In the genomic region with DNA sequence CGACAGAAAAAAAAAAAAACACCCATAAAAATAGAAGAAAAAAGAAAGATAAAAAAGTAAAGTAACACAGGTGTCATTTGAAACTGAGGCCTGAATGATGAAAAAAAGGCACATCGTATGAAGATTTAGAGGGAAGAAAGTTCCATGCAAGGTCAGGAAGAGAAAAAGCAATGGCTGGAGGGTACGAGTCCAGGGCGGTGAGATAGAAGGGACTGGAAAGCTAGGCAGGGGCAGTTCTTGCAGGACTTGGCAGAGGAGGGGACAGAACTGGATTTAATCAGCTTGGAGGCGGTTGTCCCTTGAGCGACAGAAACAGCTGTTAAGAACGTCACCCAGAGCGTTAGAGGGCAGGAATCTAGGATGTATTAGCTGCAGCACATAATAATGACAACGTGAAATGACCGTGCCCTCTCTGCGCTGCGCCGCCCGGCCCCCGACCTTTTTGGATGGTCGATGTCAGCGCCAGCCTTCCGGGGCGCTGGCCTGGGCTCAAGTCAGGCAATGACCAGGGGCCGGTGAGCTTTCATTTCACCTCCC, we compare ENCODE assay signal across 1 cellular context.
TF ChIP-seq lines count a peak whose summit lies in the region.

No MANE protein-coding gene starts in this region.

TF ChIP-seq in K562, 482 proteins besides CTCF, POLR2A, EP300 and RAD21 (continued from another document and continues in another):
- TF ChIP-seq, protein P1, sequence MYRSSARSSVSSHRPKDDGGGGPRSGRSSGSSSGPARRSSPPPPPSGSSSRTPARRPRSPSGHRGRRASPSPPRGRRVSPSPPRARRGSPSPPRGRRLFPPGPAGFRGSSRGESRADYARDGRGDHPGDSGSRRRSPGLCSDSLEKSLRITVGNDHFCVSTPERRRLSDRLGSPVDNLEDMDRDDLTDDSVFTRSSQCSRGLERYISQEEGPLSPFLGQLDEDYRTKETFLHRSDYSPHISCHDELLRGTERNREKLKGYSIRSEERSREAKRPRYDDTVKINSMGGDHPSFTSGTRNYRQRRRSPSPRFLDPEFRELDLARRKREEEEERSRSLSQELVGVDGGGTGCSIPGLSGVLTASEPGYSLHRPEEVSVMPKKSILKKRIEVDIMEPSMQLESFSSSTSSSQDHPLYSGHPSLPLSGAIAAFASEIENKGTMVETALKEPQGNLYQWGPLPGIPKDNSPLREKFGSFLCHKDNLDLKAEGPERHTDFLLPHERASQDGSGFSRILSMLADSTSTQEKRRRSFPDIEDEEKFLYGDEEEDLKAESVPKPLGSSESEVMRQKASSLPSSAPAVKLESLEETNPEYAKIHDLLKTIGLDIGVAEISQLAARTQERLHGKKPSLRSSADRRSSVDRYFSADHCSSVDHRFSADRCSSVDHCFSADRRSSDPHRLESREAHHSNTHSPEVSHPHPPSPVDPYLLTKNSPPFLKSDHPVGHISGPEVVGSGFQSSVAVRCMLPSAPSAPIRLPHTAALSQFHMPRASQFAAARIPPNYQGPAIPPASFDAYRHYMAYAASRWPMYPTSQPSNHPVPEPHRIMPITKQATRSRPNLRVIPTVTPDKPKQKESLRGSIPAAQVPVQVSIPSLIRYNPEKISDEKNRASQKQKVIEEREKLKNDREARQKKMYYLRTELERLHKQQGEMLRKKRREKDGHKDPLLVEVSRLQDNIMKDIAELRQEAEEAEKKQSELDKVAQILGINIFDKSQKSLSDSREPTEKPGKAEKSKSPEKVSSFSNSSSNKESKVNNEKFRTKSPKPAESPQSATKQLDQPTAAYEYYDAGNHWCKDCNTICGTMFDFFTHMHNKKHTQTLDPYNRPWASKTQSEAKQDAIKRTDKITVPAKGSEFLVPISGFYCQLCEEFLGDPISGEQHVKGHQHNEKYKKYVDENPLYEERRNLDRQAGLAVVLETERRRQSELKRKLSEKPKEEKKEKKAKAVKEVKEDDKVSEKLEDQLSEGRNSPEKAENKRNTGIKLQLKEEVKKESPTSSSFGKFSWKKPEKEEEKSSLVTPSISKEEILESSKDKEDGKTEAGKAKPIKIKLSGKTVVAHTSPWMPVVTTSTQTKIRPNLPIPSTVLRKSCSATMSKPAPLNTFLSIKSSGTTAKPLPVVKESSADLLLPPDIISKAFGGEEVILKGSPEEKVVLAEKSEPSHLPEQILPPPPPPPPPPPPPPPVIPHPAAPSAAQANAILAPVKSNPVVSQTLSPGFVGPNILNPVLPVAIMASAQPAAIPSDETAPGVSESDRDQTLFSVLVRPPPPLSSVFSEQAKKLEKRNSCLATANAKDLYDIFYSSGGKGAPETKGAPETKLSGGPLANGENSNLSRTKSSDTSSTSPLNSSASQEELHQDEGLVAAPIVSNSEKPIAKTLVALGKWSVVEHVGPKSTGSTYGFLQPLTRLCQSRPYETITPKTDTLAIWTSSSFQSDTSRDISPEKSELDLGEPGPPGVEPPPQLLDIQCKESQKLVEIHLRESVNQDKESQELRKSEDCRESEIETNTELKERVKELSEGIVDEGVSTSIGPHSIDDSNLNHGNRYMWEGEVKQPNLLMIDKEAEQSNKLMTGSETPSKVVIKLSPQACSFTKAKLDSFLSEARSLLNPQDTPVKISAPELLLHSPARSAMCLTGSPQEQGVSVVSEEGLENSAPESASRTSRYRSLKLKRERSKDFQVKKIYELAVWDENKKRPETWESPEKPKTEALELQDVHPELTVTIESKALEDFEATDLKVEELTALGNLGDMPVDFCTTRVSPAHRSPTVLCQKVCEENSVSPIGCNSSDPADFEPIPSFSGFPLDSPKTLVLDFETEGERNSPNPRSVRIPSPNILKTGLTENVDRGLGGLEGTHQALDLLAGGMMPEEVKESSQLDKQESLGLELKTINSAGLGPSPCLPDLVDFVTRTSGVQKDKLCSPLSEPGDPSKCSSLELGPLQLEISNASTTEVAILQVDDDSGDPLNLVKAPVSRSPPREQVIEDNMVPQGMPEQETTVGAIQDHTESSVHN (IDR thresholded peaks at IDR 0.05; ENCODE audit: borderline replicate concordance in 1 of 2, low read depth in 1 of 2) = 0 out of 4 replicates have a peak, but pooled peaks of 1 of the 2 experiments have one; percentile 40
- TF ChIP-seq ZFPM2 (CRISPR knock-in tag; IDR thresholded peaks at IDR 0.05) = 0 out of 2 replicates have a peak, but pooled peaks have one; percentile 43
- TF ChIP-seq MTA2 (IDR thresholded peaks at IDR 0.05; ENCODE audit: low read depth) = no peak
- no peak for TF ChIP-seq HEY1 (CRISPR knock-in tag; IDR thresholded peaks at IDR 0.05; ENCODE audit: borderline replicate concordance)
- 0 out of 4 replicates have a peak, but pooled peaks of 1 of the 2 experiments have one; percentile 17 for TF ChIP-seq FOXK2 (conservative IDR thresholded peaks at IDR 0.05 in 1 of 2, IDR thresholded peaks at IDR 0.05 in 1 of 2; ENCODE audit: low read depth in 2 of 2)
- TF ChIP-seq CHAMP1 (IDR thresholded peaks at IDR 0.05) = no peak
- TF ChIP-seq ZNF3 (CRISPR knock-in tag; IDR thresholded peaks at IDR 0.05) = no peak
- no peak for TF ChIP-seq POLR3G (IDR thresholded peaks at IDR 0.05; ENCODE audit: extremely low read depth, insufficient read length, insufficient replicate concordance)
- TF ChIP-seq ZNF224 (CRISPR knock-in tag; IDR thresholded peaks at IDR 0.05) = no peak
- TF ChIP-seq, protein P2, sequence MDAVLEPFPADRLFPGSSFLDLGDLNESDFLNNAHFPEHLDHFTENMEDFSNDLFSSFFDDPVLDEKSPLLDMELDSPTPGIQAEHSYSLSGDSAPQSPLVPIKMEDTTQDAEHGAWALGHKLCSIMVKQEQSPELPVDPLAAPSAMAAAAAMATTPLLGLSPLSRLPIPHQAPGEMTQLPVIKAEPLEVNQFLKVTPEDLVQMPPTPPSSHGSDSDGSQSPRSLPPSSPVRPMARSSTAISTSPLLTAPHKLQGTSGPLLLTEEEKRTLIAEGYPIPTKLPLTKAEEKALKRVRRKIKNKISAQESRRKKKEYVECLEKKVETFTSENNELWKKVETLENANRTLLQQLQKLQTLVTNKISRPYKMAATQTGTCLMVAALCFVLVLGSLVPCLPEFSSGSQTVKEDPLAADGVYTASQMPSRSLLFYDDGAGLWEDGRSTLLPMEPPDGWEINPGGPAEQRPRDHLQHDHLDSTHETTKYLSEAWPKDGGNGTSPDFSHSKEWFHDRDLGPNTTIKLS (IDR thresholded peaks at IDR 0.05; ENCODE audit: borderline replicate concordance, low read depth) = no peak
- TF ChIP-seq, protein P3, sequence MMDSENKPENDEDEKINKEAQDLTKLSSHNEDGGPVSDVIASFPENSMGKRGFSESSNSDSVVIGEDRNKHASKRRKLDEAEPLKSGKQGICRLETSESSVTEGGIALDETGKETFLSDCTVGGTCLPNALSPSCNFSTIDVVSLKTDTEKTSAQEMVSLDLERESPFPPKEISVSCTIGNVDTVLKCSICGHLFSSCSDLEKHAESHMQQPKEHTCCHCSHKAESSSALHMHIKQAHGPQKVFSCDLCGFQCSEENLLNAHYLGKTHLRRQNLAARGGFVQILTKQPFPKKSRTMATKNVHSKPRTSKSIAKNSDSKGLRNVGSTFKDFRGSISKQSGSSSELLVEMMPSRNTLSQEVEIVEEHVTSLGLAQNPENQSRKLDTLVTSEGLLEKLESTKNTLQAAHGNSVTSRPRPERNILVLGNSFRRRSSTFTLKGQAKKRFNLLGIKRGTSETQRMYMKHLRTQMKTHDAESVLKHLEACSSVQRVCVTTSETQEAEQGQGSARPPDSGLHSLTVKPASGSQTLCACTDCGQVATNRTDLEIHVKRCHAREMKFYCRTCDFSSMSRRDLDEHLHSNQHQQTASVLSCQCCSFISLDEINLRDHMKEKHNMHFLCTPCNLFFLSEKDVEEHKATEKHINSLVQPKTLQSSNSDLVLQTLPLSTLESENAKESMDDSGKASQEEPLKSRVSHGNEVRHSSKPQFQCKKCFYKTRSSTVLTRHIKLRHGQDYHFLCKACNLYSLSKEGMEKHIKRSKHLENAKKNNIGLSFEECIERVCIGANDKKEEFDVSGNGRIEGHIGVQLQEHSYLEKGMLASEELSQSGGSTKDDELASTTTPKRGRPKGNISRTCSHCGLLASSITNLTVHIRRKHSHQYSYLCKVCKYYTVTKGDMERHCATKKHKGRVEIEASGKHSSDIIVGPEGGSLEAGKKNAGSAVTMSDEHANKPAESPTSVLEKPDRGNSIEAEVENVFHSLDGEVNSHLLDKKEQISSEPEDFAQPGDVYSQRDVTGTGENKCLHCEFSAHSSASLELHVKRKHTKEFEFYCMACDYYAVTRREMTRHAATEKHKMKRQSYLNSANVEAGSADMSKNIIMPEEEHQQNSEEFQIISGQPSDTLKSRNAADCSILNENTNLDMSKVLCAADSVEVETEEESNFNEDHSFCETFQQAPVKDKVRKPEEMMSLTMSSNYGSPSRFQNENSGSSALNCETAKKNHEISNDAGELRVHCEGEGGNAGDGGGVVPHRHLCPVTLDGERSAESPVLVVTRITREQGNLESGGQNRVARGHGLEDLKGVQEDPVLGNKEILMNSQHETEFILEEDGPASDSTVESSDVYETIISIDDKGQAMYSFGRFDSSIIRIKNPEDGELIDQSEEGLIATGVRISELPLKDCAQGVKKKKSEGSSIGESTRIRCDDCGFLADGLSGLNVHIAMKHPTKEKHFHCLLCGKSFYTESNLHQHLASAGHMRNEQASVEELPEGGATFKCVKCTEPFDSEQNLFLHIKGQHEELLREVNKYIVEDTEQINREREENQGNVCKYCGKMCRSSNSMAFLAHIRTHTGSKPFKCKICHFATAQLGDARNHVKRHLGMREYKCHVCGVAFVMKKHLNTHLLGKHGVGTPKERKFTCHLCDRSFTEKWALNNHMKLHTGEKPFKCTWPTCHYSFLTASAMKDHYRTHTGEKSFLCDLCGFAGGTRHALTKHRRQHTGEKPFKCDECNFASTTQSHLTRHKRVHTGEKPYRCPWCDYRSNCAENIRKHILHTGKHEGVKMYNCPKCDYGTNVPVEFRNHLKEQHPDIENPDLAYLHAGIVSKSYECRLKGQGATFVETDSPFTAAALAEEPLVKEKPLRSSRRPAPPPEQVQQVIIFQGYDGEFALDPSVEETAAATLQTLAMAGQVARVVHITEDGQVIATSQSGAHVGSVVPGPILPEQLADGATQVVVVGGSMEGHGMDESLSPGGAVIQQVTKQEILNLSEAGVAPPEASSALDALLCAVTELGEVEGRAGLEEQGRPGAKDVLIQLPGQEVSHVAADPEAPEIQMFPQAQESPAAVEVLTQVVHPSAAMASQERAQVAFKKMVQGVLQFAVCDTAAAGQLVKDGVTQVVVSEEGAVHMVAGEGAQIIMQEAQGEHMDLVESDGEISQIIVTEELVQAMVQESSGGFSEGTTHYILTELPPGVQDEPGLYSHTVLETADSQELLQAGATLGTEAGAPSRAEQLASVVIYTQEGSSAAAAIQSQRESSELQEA (IDR thresholded peaks at IDR 0.05; ENCODE audit: low read depth) = peak; percentile 27; the same call in 1 of the 2 replicates
- TF ChIP-seq ARHGAP35 (IDR thresholded peaks at IDR 0.05; ENCODE audit: partially characterized antibody) = peak; percentile 9
- TF ChIP-seq, protein P4, sequence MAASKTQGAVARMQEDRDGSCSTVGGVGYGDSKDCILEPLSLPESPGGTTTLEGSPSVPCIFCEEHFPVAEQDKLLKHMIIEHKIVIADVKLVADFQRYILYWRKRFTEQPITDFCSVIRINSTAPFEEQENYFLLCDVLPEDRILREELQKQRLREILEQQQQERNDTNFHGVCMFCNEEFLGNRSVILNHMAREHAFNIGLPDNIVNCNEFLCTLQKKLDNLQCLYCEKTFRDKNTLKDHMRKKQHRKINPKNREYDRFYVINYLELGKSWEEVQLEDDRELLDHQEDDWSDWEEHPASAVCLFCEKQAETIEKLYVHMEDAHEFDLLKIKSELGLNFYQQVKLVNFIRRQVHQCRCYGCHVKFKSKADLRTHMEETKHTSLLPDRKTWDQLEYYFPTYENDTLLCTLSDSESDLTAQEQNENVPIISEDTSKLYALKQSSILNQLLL (CRISPR knock-in tag; IDR thresholded peaks at IDR 0.05; ENCODE audit: borderline replicate concordance) = no peak
- TF ChIP-seq ZNF449 (CRISPR knock-in tag; IDR thresholded peaks at IDR 0.05) = no peak
- peak; percentile 35 for TF ChIP-seq NBN (IDR thresholded peaks at IDR 0.05; ENCODE audit: low read depth)
- no peak for TF ChIP-seq TCF3 (CRISPR knock-in tag; IDR thresholded peaks at IDR 0.05)
- TF ChIP-seq ZKSCAN8 (CRISPR knock-in tag; IDR thresholded peaks at IDR 0.05) = no peak
- TF ChIP-seq, protein P5, sequence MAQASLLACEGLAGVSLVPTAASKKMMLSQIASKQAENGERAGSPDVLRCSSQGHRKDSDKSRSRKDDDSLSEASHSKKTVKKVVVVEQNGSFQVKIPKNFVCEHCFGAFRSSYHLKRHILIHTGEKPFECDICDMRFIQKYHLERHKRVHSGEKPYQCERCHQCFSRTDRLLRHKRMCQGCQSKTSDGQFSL (CRISPR knock-in tag; IDR thresholded peaks at IDR 0.05) = no peak
- TF ChIP-seq, protein P5 (tag; IDR thresholded peaks at IDR 0.05) = no peak
- TF ChIP-seq HDAC2 (IDR thresholded peaks at IDR 0.05) = peak; percentile 50; the same call in 1 of the 2 replicates
